17 cellular contexts compared by ENCODE assay signal in the genomic region with DNA sequence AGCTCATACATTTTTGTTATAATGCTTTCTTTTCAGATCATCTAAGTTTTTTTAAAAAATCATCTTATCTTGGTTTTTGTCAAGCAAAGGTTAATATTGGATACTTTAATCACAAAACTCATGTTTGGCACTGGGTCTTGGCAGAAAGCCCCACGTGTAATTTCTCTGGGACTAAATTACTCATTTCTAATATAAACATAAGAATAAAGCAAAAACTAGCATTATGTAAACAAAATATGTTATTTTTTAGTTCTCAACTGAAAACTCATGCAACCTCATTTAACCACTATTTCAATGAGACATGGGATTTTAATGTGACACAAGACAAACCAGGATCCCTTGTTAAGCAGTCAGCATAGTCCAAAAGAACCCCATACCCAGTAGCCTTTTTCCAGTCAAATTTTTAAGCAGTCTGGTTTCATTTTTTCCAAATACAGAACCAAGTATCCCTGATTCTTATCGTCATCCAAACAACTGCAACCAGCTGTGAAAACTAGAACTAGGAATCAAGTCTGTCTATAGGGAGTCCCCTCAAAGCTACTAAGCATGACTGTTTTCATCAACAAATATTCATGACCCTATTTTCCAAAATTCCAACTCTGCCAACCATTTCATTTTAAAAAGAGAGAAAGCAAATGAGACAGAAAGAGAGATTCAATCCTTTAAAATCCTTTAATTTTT. TPM values are rescaled to one million over a fixed set of nuclear protein-coding genes. Genes with fewer than 3 reads are reported as not detected.
"Had no signal": no experiment of that assay in that cellular context is flagged by ENCODE, and none has a peak within 500 bp of the region (broad histone marks: within the 10 kb centered on the region; RNA-seq: fewer than 3 reads in every experiment).

No MANE protein-coding gene starts in this region.

- H3K4me3 ChIP-seq: dorsolateral prefrontal cortex, gastroesophageal sphincter, lower lobe of right lung, pancreas, tibial nerve, vagina had no signal

- H3K36me3 Mint-ChIP-seq: mesothelial cell of epicardium, naive B cell had no signal

- H3K27me3 ChIP-seq: brain microvascular endothelial cell, dorsolateral prefrontal cortex, gastroesophageal sphincter, pancreas, tibial nerve, vagina had no signal

- DNase-seq: activated B cell treated with CpG ODN at 0.5 μM for 24 hours; activated CD4-positive, alpha-beta T cell treated with anti-CD3 and anti-CD28 coated beads, Interleukin-2, amount 10 ng/mL, durations not matched to agents 7 days and 5 days; activated CD8-positive, alpha-beta memory T cell treated with anti-CD3 and anti-CD28 coated beads for 24 hours; activated naive CD4-positive, alpha-beta T cell treated with anti-CD3 and anti-CD28 coated beads for 36 hours; brain microvascular endothelial cell; dorsolateral prefrontal cortex; hypothalamus; lower lobe of right lung; naive B cell; pancreas; small intestine; T-helper 17 cell had no signal

- H3K27ac ChIP-seq: brain microvascular endothelial cell, dorsolateral prefrontal cortex, gastroesophageal sphincter, lower lobe of right lung, pancreas, tibial nerve, vagina had no signal

- H3K4me1 Mint-ChIP-seq: activated B cell treated with CpG ODN at 0.5 μM for 24 hours; activated CD4-positive, alpha-beta T cell treated with anti-CD3 and anti-CD28 coated beads, Interleukin-2, amount 10 ng/mL, durations not matched to agents 7 days and 5 days; activated T-helper 17 cell treated with anti-CD3 and anti-CD28 coated beads, Interleukin-2, amount 50 U/mL, for 72 hours; mesothelial cell of epicardium; naive B cell; T-helper 17 cell had no signal

- H3K36me3 ChIP-seq: brain microvascular endothelial cell, gastroesophageal sphincter, lower lobe of right lung, pancreas, tibial nerve, vagina had no signal

- H3K4me3 Mint-ChIP-seq: activated B cell treated with CpG ODN at 0.5 μM for 24 hours; activated CD4-positive, alpha-beta T cell treated with anti-CD3 and anti-CD28 coated beads, Interleukin-2, amount 10 ng/mL, durations not matched to agents 7 days and 5 days; activated naive CD4-positive, alpha-beta T cell treated with anti-CD3 and anti-CD28 coated beads for 36 hours; activated T-helper 17 cell treated with anti-CD3 and anti-CD28 coated beads, Interleukin-2, amount 50 U/mL, for 72 hours; mesothelial cell of epicardium; naive B cell; T-helper 17 cell had no signal

- H3K9me3 ChIP-seq: pancreas had no signal

- H3K27ac Mint-ChIP-seq: activated B cell treated with CpG ODN at 0.5 μM for 24 hours; activated CD4-positive, alpha-beta T cell treated with anti-CD3 and anti-CD28 coated beads, Interleukin-2, amount 10 ng/mL, durations not matched to agents 7 days and 5 days; activated naive CD4-positive, alpha-beta T cell treated with anti-CD3 and anti-CD28 coated beads for 36 hours; activated T-helper 17 cell treated with anti-CD3 and anti-CD28 coated beads, Interleukin-2, amount 50 U/mL, for 72 hours; mesothelial cell of epicardium; naive B cell; T-helper 17 cell had no signal

- ATAC-seq: activated T-helper 17 cell treated with anti-CD3 and anti-CD28 coated beads, Interleukin-2, amount 50 U/mL, for 72 hours; gastroesophageal sphincter; lower lobe of right lung; pancreas; T-helper 17 cell had no signal

- H3K27me3 Mint-ChIP-seq: activated B cell treated with CpG ODN at 0.5 μM for 24 hours; activated CD4-positive, alpha-beta T cell treated with anti-CD3 and anti-CD28 coated beads, Interleukin-2, amount 10 ng/mL, durations not matched to agents 7 days and 5 days; naive B cell; T-helper 17 cell had no signal

- H3K4me1 ChIP-seq: gastroesophageal sphincter, lower lobe of right lung had no signal

RNA-seq across cellular contexts. Expression of a gene that starts 27.1 kb away (rescaled TPM):
- total RNA-seq: activated B cell treated with CpG ODN at 0.5 μM for 24 hours; activated CD4-positive, alpha-beta T cell treated with anti-CD3 and anti-CD28 coated beads, Interleukin-2, amount 10 ng/mL, durations not matched to agents 7 days and 5 days; activated naive CD4-positive, alpha-beta T cell treated with anti-CD3 and anti-CD28 coated beads for 36 hours; activated T-helper 17 cell treated with anti-CD3 and anti-CD28 coated beads, Interleukin-2, amount 50 U/mL, for 72 hours had no signal
